In the genomic region with DNA sequence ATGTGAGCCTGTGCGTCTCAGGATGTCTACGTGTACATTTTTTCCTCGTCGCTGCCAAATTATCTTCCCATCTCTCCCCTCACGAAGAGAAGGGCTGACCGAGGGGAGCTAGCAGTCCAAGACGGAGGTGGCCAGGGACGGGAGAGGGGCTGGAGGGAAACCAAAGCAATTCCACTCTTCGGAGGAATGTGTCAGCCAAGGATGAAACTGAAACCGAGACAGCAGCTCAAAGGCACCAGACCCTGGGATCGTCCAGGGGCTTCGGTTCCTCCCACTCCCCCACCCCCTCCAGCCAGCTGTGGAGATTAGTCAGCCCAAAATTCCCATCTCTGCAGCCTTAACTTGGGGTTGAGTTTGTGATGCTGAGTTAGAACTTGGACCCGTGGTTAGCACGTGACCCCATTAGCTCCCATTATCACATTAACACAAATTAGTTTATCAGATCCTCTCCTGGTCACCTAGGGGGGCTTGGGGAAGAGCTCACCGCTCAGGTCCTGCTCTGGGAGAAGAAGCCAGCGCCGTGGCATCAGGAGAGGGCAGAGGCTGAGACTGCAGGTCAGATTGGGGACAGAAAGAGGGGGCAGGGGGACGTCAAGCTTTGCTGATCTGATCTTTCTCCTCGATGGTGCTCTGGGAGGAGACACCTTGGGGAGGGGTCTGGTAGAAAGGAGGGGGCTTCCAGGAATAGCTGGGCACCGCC, we compare ENCODE assay signal across 10 cellular contexts. TPM values are rescaled to one million over a fixed set of nuclear protein-coding genes. Genes with fewer than 3 reads are reported as not detected.
A peak's percentile ranks its signal among the peaks of the same experiment; 100 is the strongest.
DNase-seq lines count a peak whose midpoint lies in the region; ATAC-seq, FAIRE-seq and TF ChIP-seq lines count a peak whose summit lies in the region.
"Had no signal": no experiment of that assay in that cellular context is flagged by ENCODE, and none has a peak within 500 bp of the region (broad histone marks: within the 10 kb centered on the region; RNA-seq: fewer than 3 reads in every experiment).

No MANE protein-coding gene starts in this region.

- H3K27me3 ChIP-seq in heart left ventricle (peaks cover 0 to 9% (median 0%) of the 10 kb centered on the region in 9 donors), SJSA1 (replicated peaks) (no peaks in the 10 kb centered on the region), right cardiac atrium (ENCODE audit: control insufficient read depth, insufficient read depth) (no peaks in the 10 kb centered on the region)

- WGBS in heart left ventricle, 4 donors: 43 to 62% (median 57%) methylated on average over 19 to 20 of the region's 20 CpGs
- 42% methylated on average over 20 of the region's 20 CpGs for WGBS in right cardiac atrium

- intact Hi-C loops in heart left ventricle (cut with DNase I) (loop anchor here in 3 of 10 donors (2.0 to 5.0 kb wide), 2 partner anchors 37 to 38 kb away; no protein-coding TSS in a partner anchor), Right ventricle myocardium superior (cut with DNase I) (no loop called here), right cardiac atrium (cut with DNase I) (no loop called here)

- FAIRE-seq in GM19239 (lab: Jason Lieb, UNC): no peak
- FAIRE-seq: colon, islet of Langerhans had no signal

- H3K27ac Mint-ChIP-seq in type B pancreatic cell: peak overlapping the region; percentile 56

- H3K27me3 Mint-ChIP-seq in type B pancreatic cell: no peaks in the 10 kb centered on the region

- no peak for TF ChIP-seq CTCF in heart left ventricle (IDR thresholded peaks at IDR 0.05)
- no peak for TF ChIP-seq CTCF in type B pancreatic cell (conservative IDR thresholded peaks at IDR 0.05)

- H3K4me1 Mint-ChIP-seq in type B pancreatic cell (ENCODE audit: unreplicated experiment): peaks cover 4% of the 10 kb centered on the region

- ATAC-seq in heart left ventricle: no peak
- ATAC-seq in Right ventricle myocardium superior (ENCODE audit: poor library complexity): no peak
- no peak for ATAC-seq in right cardiac atrium

- peaks cover 0 to 30% (median 6%) of the 10 kb centered on the region in 12 donors for H3K4me1 ChIP-seq in heart left ventricle
- peaks cover 64% of the 10 kb centered on the region for H3K4me1 ChIP-seq in SJSA1 (replicated peaks)
- no peaks in the 10 kb centered on the region for H3K4me1 ChIP-seq in right cardiac atrium (ENCODE audit: control insufficient read depth, insufficient read depth, low read length)

- H3K9me3 ChIP-seq in heart left ventricle: no peaks in the 10 kb centered on the region
- H3K9me3 ChIP-seq in SJSA1 (replicated peaks): no peaks in the 10 kb centered on the region
- H3K9me3 ChIP-seq in right cardiac atrium (ENCODE audit: control insufficient read depth, low read length): no peaks in the 10 kb centered on the region

- H3K4me3 Mint-ChIP-seq in type B pancreatic cell: peak overlapping the region; percentile 34

- H3K4me3 ChIP-seq in heart left ventricle (peak overlapping the region in 2 of 12 donors; percentile 7 to 13), SJSA1 (peak overlapping the region; percentile 20), right cardiac atrium (ENCODE audit: low read length) (no peak overlapping the region)

- no peaks in the 10 kb centered on the region for H3K36me3 Mint-ChIP-seq in type B pancreatic cell

- H3K9me3 Mint-ChIP-seq in type B pancreatic cell: no peaks in the 10 kb centered on the region

- H3K27ac ChIP-seq in heart left ventricle (peak overlapping the region in 10 of 12 donors; percentile 1 to 88 (median 46)), SJSA1 (peak overlapping the region; percentile 49), right cardiac atrium (ENCODE audit: low read length) (peak overlapping the region; percentile 38)

- TF ChIP-seq POLR2A in heart left ventricle (IDR thresholded peaks at IDR 0.05): no peak

- DNase-seq in heart left ventricle (no peak), Right ventricle myocardium superior (no peak), SJSA1 (ENCODE audit: low read depth in 1 of 2, low spot score in 2 of 2) (peak in 1 of 2 experiments; percentile 62), right cardiac atrium (no peak), type B pancreatic cell (ENCODE audit: extremely low spot score, unreplicated experiment) (no peak), GM19239 (ENCODE audit: insufficient read length, low spot score) (no peak), NCI-H2227 (lab: John Stamatoyannopoulos, UW; ENCODE audit: unreplicated experiment) (no peak), SHP77 (lab: John Stamatoyannopoulos, UW) (no peak)

- no peaks in the 10 kb centered on the region for H3K36me3 ChIP-seq in heart left ventricle
- no peaks in the 10 kb centered on the region for H3K36me3 ChIP-seq in SJSA1

RNA-seq across cellular contexts. Expression of a gene that starts 8.8 kb away (rescaled TPM):
- total RNA-seq in heart left ventricle (10 to 100 TPM in 1 of 9 donors, 1 to 10 TPM in 8; 1.8 to 13.7 (median 3.2) TPM), Right ventricle myocardium superior (2.0 TPM), right cardiac atrium (1 to 10 TPM; 3.1 to 5.6 (median 3.9) TPM), type B pancreatic cell (ENCODE audit: low replicate concordance) (7.8 and 20.6 TPM in 2 replicates)
- polyA plus RNA-seq in heart left ventricle (1 to 10 TPM; 1.3 to 5.3 TPM), right cardiac atrium (1.7 TPM)
- 20.4 and 26.7 TPM in 2 replicates for total RNA-seq in SJSA1 (2014; rRNA removed; shearing (Covaris generic))

RNA-seq across cellular contexts. Expression of a gene that starts 46.5 kb away (rescaled TPM):
- total RNA-seq in heart left ventricle: 100 to 1,000 TPM in 6 of 9 donors, 10 to 100 TPM in 3; 73.7 to 146 (median 109) TPM
- polyA plus RNA-seq in heart left ventricle: 100 to 1,000 TPM in 1 of 2 donors, 10 to 100 TPM in 1; 86.7 to 164 TPM
- total RNA-seq in Right ventricle myocardium superior: 142 TPM
- total RNA-seq in SJSA1 (2014; rRNA removed; shearing (Covaris generic)): 24.4 and 35.1 TPM in 2 replicates
- 100 to 1,000 TPM in 1 of 4 donors, 10 to 100 TPM in 3; 82.0 to 102 (median 89.9) TPM for total RNA-seq in right cardiac atrium
- polyA plus RNA-seq in right cardiac atrium: 129 TPM
- 48.5 and 51.9 TPM in 2 replicates for total RNA-seq in type B pancreatic cell (ENCODE audit: low replicate concordance)

RNA-seq across cellular contexts. Expression of a gene that starts 52.7 kb away (rescaled TPM):
- total RNA-seq in heart left ventricle: 1 to 10 TPM in 5 of 9 donors, under 1 TPM in 4; 0.32 to 7.9 (median 1.5) TPM
- polyA plus RNA-seq in heart left ventricle: 1 to 10 TPM in 1 of 2 donors, under 1 TPM in 1; 0.23 to 5.8 TPM
- total RNA-seq in Right ventricle myocardium superior: 0.24 TPM
- total RNA-seq in SJSA1 (2014; rRNA removed; shearing (Covaris generic)): 0.32 and 0.75 TPM in 2 replicates
- 10 to 100 TPM in 3 of 4 donors, 1 to 10 TPM in 1; 9.8 to 21.9 (median 18.9) TPM for total RNA-seq in right cardiac atrium
- polyA plus RNA-seq in right cardiac atrium: 11.3 TPM
- 1.8 and 3.5 TPM in 2 replicates for total RNA-seq in type B pancreatic cell (ENCODE audit: low replicate concordance)
